ENCODE assay signal across 26 cellular contexts in genomic region chr5:10741661-10742060, GRCh38. TPM values are rescaled to one million over a fixed set of nuclear protein-coding genes. Genes with fewer than 3 reads are reported as not detected.
A peak's percentile ranks its signal among the peaks of the same experiment; 100 is the strongest.
DNase-seq lines count a peak whose midpoint lies in the region; ATAC-seq and TF ChIP-seq lines count a peak whose summit lies in the region.
"Had no signal": no experiment of that assay in that cellular context is flagged by ENCODE, and none has a peak within 500 bp of the region (broad histone marks: within the 10 kb centered on the region; RNA-seq: fewer than 3 reads in every experiment).

No MANE protein-coding gene starts in this region.

- H3K4me2 ChIP-seq in OCI-LY1 (ENCODE audit: low read length), result no peak overlapping the region
- no peak overlapping the region for H3K4me2 ChIP-seq in neural progenitor cell

- H3K4me3 ChIP-seq in GM12864 (ENCODE audit: low read depth, low read length), result no peak overlapping the region
- H3K4me3 ChIP-seq in OCI-LY1 (ENCODE audit: low read depth, low read length, poor library complexity, severe bottlenecking), result no peak overlapping the region
- no peak overlapping the region for H3K4me3 ChIP-seq in body of pancreas
- no peak overlapping the region for H3K4me3 ChIP-seq in neural progenitor cell
- H3K4me3 ChIP-seq: dorsolateral prefrontal cortex, mucosa of descending colon, suprapubic skin had no signal

- H3K9me2 ChIP-seq in OCI-LY1 (ENCODE audit: low read depth, low read length), result no peaks in the 10 kb centered on the region

- no peak overlapping the region for H3K27ac ChIP-seq in OCI-LY1 (ENCODE audit: low read depth, low read length, poor library complexity, severe bottlenecking)
- peak overlapping the region in 1 of 4 donors; percentile 30 for H3K27ac ChIP-seq in body of pancreas
- H3K27ac ChIP-seq in neural progenitor cell, result no peak overlapping the region
- H3K27ac ChIP-seq: dorsolateral prefrontal cortex, HL-60, suprapubic skin had no signal

- H3K79me2 ChIP-seq in OCI-LY1 (ENCODE audit: insufficient read depth, low read length) (no peaks in the 10 kb centered on the region), neural progenitor cell (ENCODE audit: low read depth) (no peaks in the 10 kb centered on the region)

- H3K9ac ChIP-seq in OCI-LY1 (ENCODE audit: low read length) (no peak overlapping the region), neural progenitor cell (no peak overlapping the region)

- no peaks in the 10 kb centered on the region for H3K27me3 Mint-ChIP-seq in neural progenitor cell (ENCODE audit: insufficient read depth, low read depth)
- H3K27me3 Mint-ChIP-seq: activated CD4-positive, alpha-beta T cell treated with anti-CD3 and anti-CD28 coated beads for 36 hours; progenitor cell of endocrine pancreas had no signal

- TF ChIP-seq CTCF in GM12864 (IDR thresholded peaks at IDR 0.05; ENCODE audit: low read depth, low read length, missing control alignments) (peak; percentile 16), OCI-LY1 (IDR thresholded peaks at IDR 0.05; ENCODE audit: low read length) (peak; percentile 23; the same call in 1 of the 2 replicates), body of pancreas (IDR thresholded peaks at IDR 0.05) (peak in 6 of 7 experiments; percentile 20 to 47 (median 36)), neural progenitor cell (IDR thresholded peaks at IDR 0.05) (peak; percentile 15)

- no peaks in the 10 kb centered on the region for H3K4me1 Mint-ChIP-seq in neural progenitor cell
- H3K4me1 Mint-ChIP-seq: neural crest cell had no signal

- peaks cover 76% of the 10 kb centered on the region for H3K36me3 Mint-ChIP-seq in neural progenitor cell

- H2AFZ ChIP-seq in OCI-LY1 (ENCODE audit: low read length), result no peak overlapping the region
- H2AFZ ChIP-seq in neural progenitor cell (replicated peaks), result no peak overlapping the region

- H3K9me3 ChIP-seq in OCI-LY1 (ENCODE audit: low read length) (no peaks in the 10 kb centered on the region), body of pancreas (peaks cover 0 to 6% (median 0%) of the 10 kb centered on the region in 3 donors), neural progenitor cell (ENCODE audit: low read depth) (no peaks in the 10 kb centered on the region)

- H3F3A ChIP-seq in OCI-LY1 (ENCODE audit: insufficient read depth, low read length) (no peaks in the 10 kb centered on the region), neural progenitor cell (ENCODE audit: low read depth) (no peaks in the 10 kb centered on the region)

- H3K9me3 Mint-ChIP-seq in neural progenitor cell, result peaks cover 38% of the 10 kb centered on the region

- H3K4me1 ChIP-seq in OCI-LY1 (ENCODE audit: insufficient read depth, low read length, severe bottlenecking), result peaks cover 14% of the 10 kb centered on the region
- H3K4me1 ChIP-seq in body of pancreas, result peaks cover 77% of the 10 kb centered on the region
- H3K4me1 ChIP-seq in neural progenitor cell, result no peaks in the 10 kb centered on the region

- H4K20me1 ChIP-seq in OCI-LY1 (ENCODE audit: insufficient read depth, low read length) (no peaks in the 10 kb centered on the region), neural progenitor cell (ENCODE audit: low read depth) (no peaks in the 10 kb centered on the region)

- no peak for ATAC-seq in body of pancreas
- ATAC-seq in GM18517 (IDR thresholded peaks at IDR 0.05; ENCODE audit: unreplicated experiment), result no peak
- ATAC-seq: activated CD4-positive, alpha-beta T cell treated with anti-CD3 and anti-CD28 coated beads for 36 hours; activated T-cell treated with anti-CD3 and anti-CD28 coated beads, Interleukin-2, amount 50 U/mL, for 4 hours; mucosa of descending colon; stimulated activated effector memory CD8-positive, alpha-beta T cell treated with anti-CD3 and anti-CD28 coated beads, Interleukin-12 subunit alpha, Interleukin-12 subunit beta, amount 100 ng/mL, for 72 hours had no signal

- WGBS in body of pancreas, 2 donors, result 53 to 67% methylated on average over 9 of the region's 9 CpGs

- no peak overlapping the region for H3K27ac Mint-ChIP-seq in neural progenitor cell
- H3K27ac Mint-ChIP-seq: activated CD4-positive, alpha-beta T cell treated with anti-CD3 and anti-CD28 coated beads for 36 hours; activated naive CD4-positive, alpha-beta T cell treated with anti-CD3 and anti-CD28 coated beads for 36 hours; progenitor cell of endocrine pancreas; stimulated activated effector memory CD8-positive, alpha-beta T cell treated with anti-CD3 and anti-CD28 coated beads, Interleukin-12 subunit alpha, Interleukin-12 subunit beta, amount 100 ng/mL, for 72 hours had no signal

- no peaks in the 10 kb centered on the region for H3K27me3 ChIP-seq in OCI-LY1 (ENCODE audit: insufficient read depth, low read length)
- H3K27me3 ChIP-seq in body of pancreas, result no peaks in the 10 kb centered on the region
- no peaks in the 10 kb centered on the region for H3K27me3 ChIP-seq in neural progenitor cell
- H3K27me3 ChIP-seq: dorsolateral prefrontal cortex, suprapubic skin had no signal

- H3K36me3 ChIP-seq in OCI-LY1 (ENCODE audit: insufficient read depth, low read length), result peaks cover 75% of the 10 kb centered on the region
- peaks cover 0 to 8% of the 10 kb centered on the region in 2 donors for H3K36me3 ChIP-seq in body of pancreas (replicated peaks in 1 of 2; ENCODE audit: insufficient read depth in 1 of 2, low read depth in 2 of 2)
- H3K36me3 ChIP-seq in neural progenitor cell, result peaks cover 14% of the 10 kb centered on the region

- no peak for TF ChIP-seq POLR2A in body of pancreas (IDR thresholded peaks at IDR 0.05)

- intact Hi-C loops in body of pancreas (cut with DNase I), result no loop called here

- no peak overlapping the region for H3K4me3 Mint-ChIP-seq in neural progenitor cell
- H3K4me3 Mint-ChIP-seq: activated CD4-positive, alpha-beta T cell treated with anti-CD3 and anti-CD28 coated beads for 36 hours; activated naive CD4-positive, alpha-beta T cell treated with anti-CD3 and anti-CD28 coated beads for 36 hours; activated T-cell treated with anti-CD3 and anti-CD28 coated beads, Interleukin-2, amount 50 U/mL, for 4 hours; neural crest cell; stimulated activated effector memory CD8-positive, alpha-beta T cell treated with anti-CD3 and anti-CD28 coated beads, Interleukin-12 subunit alpha, Interleukin-12 subunit beta, amount 100 ng/mL, for 72 hours had no signal

- DNase-seq in GM12864 (ENCODE audit: low read depth), result no peak
- no peak for DNase-seq in body of pancreas
- no peak for DNase-seq in neural progenitor cell (ENCODE audit: low spot score)
- no peak for DNase-seq in activated effector memory CD4-positive, alpha-beta T cell treated with Interleukin-2 at 50 U/mL for 16 hours
- DNase-seq in iPS-NIHi11 (ENCODE audit: low spot score), result no peak
- DNase-seq in NCI-H446 treated with DMSO at 0.1 percent for 48 hours (lab: John Stamatoyannopoulos, UW), result no peak
- DNase-seq: activated CD4-positive, alpha-beta T cell treated with anti-CD3 and anti-CD28 coated beads for 36 hours; activated CD8-positive, alpha-beta memory T cell treated with anti-CD3 and anti-CD28 coated beads for 24 hours; activated naive CD4-positive, alpha-beta T cell treated with anti-CD3 and anti-CD28 coated beads for 36 hours; activated T-cell treated with anti-CD3 and anti-CD28 coated beads, Interleukin-2, amount 50 U/mL, for 4 hours; amniotic stem cell; caudate nucleus; DMS79; dorsolateral prefrontal cortex; head of caudate nucleus; MM.1S; mucosa of descending colon; NCI-H526 treated with DMSO at 0.1 percent for 48 hours; Right ventricle myocardium superior had no signal

RNA-seq across cellular contexts. Expression of gene DAP, which starts 19.4 kb away (rescaled TPM):
- total RNA-seq in body of pancreas (100 to 1,000 TPM in 1 of 2 donors, 10 to 100 TPM in 1; 93.6 to 112 TPM), neural progenitor cell (ENCODE audit: low replicate concordance) (12.2 and 21.8 TPM in 2 replicates)
